19 cellular contexts compared by ENCODE assay signal in genomic region chr4:52198356-52198755, GRCh38.
A peak's percentile ranks its signal among the peaks of the same experiment; 100 is the strongest.
DNase-seq lines count a peak whose midpoint lies in the region; FAIRE-seq and TF ChIP-seq lines count a peak whose summit lies in the region.
"Had no signal": no experiment of that assay in that cellular context is flagged by ENCODE, and none has a peak within 500 bp of the region (broad histone marks: within the 10 kb centered on the region; RNA-seq: fewer than 3 reads in every experiment).

No MANE protein-coding gene starts in this region.

- H3K4me2 ChIP-seq in H1 (ENCODE audit: insufficient read depth in 1 of 2, low read depth in 2 of 2, low read length in 2 of 2) (no peak overlapping the region), neural progenitor cell (no peak overlapping the region)
- H3K4me2 ChIP-seq: PC-9 had no signal

- H2BK20ac ChIP-seq in H1 (ENCODE audit: low read length), result no peak overlapping the region

- H2BK15ac ChIP-seq in H1 (ENCODE audit: low read length), result no peak overlapping the region

- H3K27me3 ChIP-seq in H1 (replicated peaks in 1 of 4; ENCODE audit: control insufficient read depth in 3 of 4, extremely low read depth in 1 of 4, insufficient read depth in 3 of 4, low read length in 3 of 4) (no peaks in the 10 kb centered on the region), neural progenitor cell (peaks cover under 1% of the 10 kb centered on the region)

- H4K5ac ChIP-seq in H1 (ENCODE audit: insufficient read length, low read depth, low read length), result no peak overlapping the region

- H3F3A ChIP-seq in neural progenitor cell (ENCODE audit: low read depth), result peaks cover 12% of the 10 kb centered on the region

- no peaks in the 10 kb centered on the region for H3K9me3 ChIP-seq in H1 (ENCODE audit: insufficient read depth in 2 of 2, low read depth in 1 of 2, low read length in 1 of 2)
- no peaks in the 10 kb centered on the region for H3K9me3 ChIP-seq in neural progenitor cell (ENCODE audit: low read depth)
- H3K9me3 ChIP-seq: Caco-2 had no signal

- 0 out of 2 replicates have a peak overlapping the region, but pooled peaks have one; percentile 39 for H3K18ac ChIP-seq in H1 (ENCODE audit: extremely low read depth, low read length)

- H2BK120ac ChIP-seq in H1 (replicated peaks; ENCODE audit: low read depth, low read length), result no peak overlapping the region

- DNase-seq in AG10803 (ENCODE audit: low read depth), result peak; percentile 26
- no peak for DNase-seq in H1 (ENCODE audit: low read depth in 1 of 2, low spot score in 2 of 2)
- DNase-seq in left kidney (ENCODE audit: low read depth, low spot score), result peak; percentile 51
- DNase-seq in neural progenitor cell (ENCODE audit: low spot score), result no peak
- DNase-seq in cerebellar nuclear complex (lab: John Stamatoyannopoulos, UW), result no peak
- no peak for DNase-seq in T-helper 9 cell
- DNase-seq in stimulated activated naive CD4-positive, alpha-beta T cell treated with Interleukin-2 at 50 U/mL for 16 hours (lab: John Stamatoyannopoulos, UW), result no peak
- no peak for DNase-seq in NCI-H82 (lab: John Stamatoyannopoulos, UW)
- DNase-seq: Caco-2; CD4-positive, alpha-beta T cell; GDM1; GOT3; NCI-H1694 treated with DMSO at 0.1 percent for 48 hours; NCI-H226; NCI-H524; PC-9; SIG-M5 had no signal

- peaks cover 39% of the 10 kb centered on the region for H3K4me1 Mint-ChIP-seq in neural progenitor cell

- H3K14ac ChIP-seq in H1 (ENCODE audit: insufficient read length), result no peak overlapping the region

- H3K4ac ChIP-seq in H1 (replicated peaks; ENCODE audit: insufficient read length, low read depth, low read length), result no peak overlapping the region

- peaks cover 9% of the 10 kb centered on the region for H3K27me3 Mint-ChIP-seq in neural progenitor cell (ENCODE audit: insufficient read depth, low read depth)
- H3K27me3 Mint-ChIP-seq: CD4-positive, alpha-beta T cell had no signal

- H2AK5ac ChIP-seq in H1 (ENCODE audit: low read depth, low read length), result no peak overlapping the region

- H3K9ac ChIP-seq in H1 (replicated peaks in 1 of 4; ENCODE audit: extremely low read depth in 1 of 4, low read depth in 3 of 4, low read length in 3 of 4), result no peak overlapping the region; a peak in 1 of 7 replicates
- no peak overlapping the region for H3K9ac ChIP-seq in neural progenitor cell

- H2BK5ac ChIP-seq in H1 (ENCODE audit: low read depth, low read length), result no peak overlapping the region

- H3K23ac ChIP-seq in H1 (ENCODE audit: insufficient read length), result no peak overlapping the region

- no peak overlapping the region for H3K4me3 ChIP-seq in AG10803 (ENCODE audit: low read length)
- no peak overlapping the region for H3K4me3 ChIP-seq in H1 (ENCODE audit: extremely low read depth in 1 of 4, insufficient read depth in 2 of 4, low read depth in 3 of 4, low read length in 4 of 4)
- H3K4me3 ChIP-seq in neural progenitor cell, result no peak overlapping the region
- H3K4me3 ChIP-seq: GM12878, PC-9 had no signal

- POLR2A ChIA-PET in H1 (lab: Charles Lee; ENCODE audit: partially characterized antibody), result interaction anchor here (0.6 kb wide), 1 partner anchor 648 kb away, joined by 3 read pairs; no protein-coding TSS in a partner anchor

- H4K20me1 ChIP-seq in H1 (replicated peaks in 1 of 2; ENCODE audit: control insufficient read depth in 1 of 2, insufficient read depth in 2 of 2, low read length in 2 of 2) (peaks cover 0 to 3% of the 10 kb centered on the region in 2 experiments), neural progenitor cell (ENCODE audit: low read depth) (no peaks in the 10 kb centered on the region)

- H3K4me1 ChIP-seq in H1 (replicated peaks in 1 of 4; ENCODE audit: control insufficient read depth in 3 of 4, insufficient read depth in 4 of 4, low read length in 3 of 4) (peaks cover 0 to 10% (median 2%) of the 10 kb centered on the region in 4 experiments; a peak in 2 of 7 replicates), neural progenitor cell (peaks cover 16% of the 10 kb centered on the region)
- H3K4me1 ChIP-seq: Caco-2 had no signal

- no peak for TF ChIP-seq CTCF in AG10803 (conservative IDR thresholded peaks at IDR 0.05; ENCODE audit: low read length)
- no peak for TF ChIP-seq CTCF in H1 (IDR thresholded peaks at IDR 0.05; ENCODE audit: control extremely low read depth in 1 of 3, insufficient read depth in 1 of 3, low read depth in 1 of 3, low read length in 3 of 3)
- TF ChIP-seq CTCF in neural progenitor cell (IDR thresholded peaks at IDR 0.05), result no peak

- peaks cover 6% of the 10 kb centered on the region for H3K9me3 Mint-ChIP-seq in neural progenitor cell
- H3K9me3 Mint-ChIP-seq: CD4-positive, alpha-beta T cell had no signal

- H3K36me3 ChIP-seq in H1 (ENCODE audit: control insufficient read depth in 2 of 4, insufficient read depth in 4 of 4, low read length in 3 of 4) (no peaks in the 10 kb centered on the region), neural progenitor cell (no peaks in the 10 kb centered on the region)

- TF ChIP-seq POLR2A in H1 (IDR thresholded peaks at IDR 0.05; ENCODE audit: control extremely low read depth in 1 of 2, low read depth in 2 of 2, low read length in 2 of 2), result no peak

- no peak overlapping the region for H4K8ac ChIP-seq in H1 (ENCODE audit: extremely low read depth, insufficient read depth, low read length)

- TF ChIP-seq EP300 in H1 (IDR thresholded peaks at IDR 0.05; ENCODE audit: borderline replicate concordance in 1 of 2, low read depth in 2 of 2, low read length in 2 of 2), result no peak

- no peak for TF ChIP-seq RAD21 in H1 (IDR thresholded peaks at IDR 0.05 in 1 of 2, conservative IDR thresholded peaks at IDR 0.05 in 1 of 2; ENCODE audit: low read depth in 2 of 2, low read length in 2 of 2)

- H3K27ac ChIP-seq in H1 (ENCODE audit: low read depth, low read length) (no peak overlapping the region), neural progenitor cell (no peak overlapping the region)
- H3K27ac ChIP-seq: PC-9, RWPE1 had no signal

- no peaks in the 10 kb centered on the region for H3K79me2 ChIP-seq in H1 (ENCODE audit: control insufficient read depth in 1 of 2, insufficient read depth in 2 of 2, low read length in 2 of 2)
- H3K79me2 ChIP-seq in neural progenitor cell (ENCODE audit: low read depth), result no peaks in the 10 kb centered on the region

- H3K36me3 Mint-ChIP-seq in neural progenitor cell, result no peaks in the 10 kb centered on the region

- peak overlapping the region; percentile 87 for H3K27ac Mint-ChIP-seq in neural progenitor cell
- H3K27ac Mint-ChIP-seq: CD4-positive, alpha-beta T cell had no signal

- CTCF ChIA-PET in H1 (lab: Charles Lee; ENCODE audit: partially characterized antibody), result no interaction called here

- no peak overlapping the region for H3K4me3 Mint-ChIP-seq in neural progenitor cell
- H3K4me3 Mint-ChIP-seq: CD4-positive, alpha-beta T cell had no signal

- no peak overlapping the region for H2AFZ ChIP-seq in H1 (ENCODE audit: low read length)
- H2AFZ ChIP-seq in neural progenitor cell (replicated peaks), result no peak overlapping the region
- H2AFZ ChIP-seq: PC-9 had no signal

- FAIRE-seq in H1 (lab: Jason Lieb, UNC), result no peak
- FAIRE-seq: GM12878 had no signal

- no peaks in the 10 kb centered on the region for H3K79me1 ChIP-seq in H1 (ENCODE audit: low read depth, low read length)

- H2BK12ac ChIP-seq in H1 (ENCODE audit: low read depth, low read length), result no peak overlapping the region; the same call in 1 of the 2 replicates

- H3K56ac ChIP-seq in H1 (replicated peaks; ENCODE audit: insufficient read length, low read depth, low read length), result no peak overlapping the region

- no peak overlapping the region for H4K91ac ChIP-seq in H1 (replicated peaks; ENCODE audit: insufficient read length, low read length)

- H3K23me2 ChIP-seq in H1 (ENCODE audit: low read depth, low read length), result peaks cover 6% of the 10 kb centered on the region; the same call in 1 of the 2 replicates

TF ChIP-seq in H1, 55 proteins besides CTCF, POLR2A, EP300 and RAD21:
- TF ChIP-seq TEAD4 (IDR thresholded peaks at IDR 0.05; ENCODE audit: low read depth, low read length) (no peak), SUZ12 (IDR thresholded peaks at IDR 0.05; ENCODE audit: low read length) (no peak), CHD1 (IDR thresholded peaks at IDR 0.05; ENCODE audit: low read depth, low read length) (no peak), MAFK (IDR thresholded peaks at IDR 0.05; ENCODE audit: low read depth, low read length) (no peak), FOSL1 (IDR thresholded peaks at IDR 0.05; ENCODE audit: insufficient read depth, low read depth, low read length) (no peak), SIRT6 (IDR thresholded peaks at IDR 0.05; ENCODE audit: low read length) (no peak), BRCA1 (IDR thresholded peaks at IDR 0.05; ENCODE audit: low read depth, low read length) (no peak), BCL11A (IDR thresholded peaks at IDR 0.05; ENCODE audit: low read depth in 2 of 2, low read length in 2 of 2) (no peak), CBX5 (IDR thresholded peaks at IDR 0.05; ENCODE audit: low read depth, low read length) (no peak), POU5F1 (IDR thresholded peaks at IDR 0.05; ENCODE audit: low read depth, low read length) (no peak), RBBP5 (IDR thresholded peaks at IDR 0.05; ENCODE audit: borderline replicate concordance, low read depth, low read length) (no peak), CTBP2 (IDR thresholded peaks at IDR 0.05; ENCODE audit: borderline replicate concordance, insufficient read depth, insufficient read length, low read length) (no peak), YY1 (IDR thresholded peaks at IDR 0.05; ENCODE audit: low read depth, low read length) (no peak), TBP (IDR thresholded peaks at IDR 0.05; ENCODE audit: low read depth, low read length) (no peak), KDM4A (IDR thresholded peaks at IDR 0.05; ENCODE audit: low read depth, low read length, severe bottlenecking) (no peak), KDM1A (IDR thresholded peaks at IDR 0.05; ENCODE audit: borderline replicate concordance, low read length) (no peak)

Comparison
In these comparisons a context has a peak if more than half of its experiments do, and no peak if none do; other contexts are left out.
1. DNase-seq: peak in AG10803 (single experiment) and left kidney (single experiment); none in H1 (0 of 2), neural progenitor cell (single experiment), cerebellar nuclear complex (0 of 2), T-helper 9 cell (single experiment), stimulated activated naive CD4-positive, alpha-beta T cell treated with Interleukin-2 at 50 U/mL for 16 hours (single experiment) and NCI-H82 (single experiment).